1 cellular context compared by ENCODE assay signal in genomic region chr12:54294152-54294913, GRCh38.
A peak's percentile ranks its signal among the peaks of the same experiment; 100 is the strongest.
TF ChIP-seq lines count a peak whose summit lies in the region.

No MANE protein-coding gene starts in this region.

TF ChIP-seq in HepG2, 621 proteins besides CTCF, POLR2A, EP300 and RAD21 (continued from another document and continues in another):
- TF ChIP-seq PATZ1 (CRISPR knock-in tag; IDR thresholded peaks at IDR 0.05) = peak; percentile 81
- TF ChIP-seq ZNF484 (CRISPR knock-in tag; IDR thresholded peaks at IDR 0.05; ENCODE audit: borderline replicate concordance, low read depth) = no peak
- TF ChIP-seq ZUFSP (CRISPR knock-in tag; IDR thresholded peaks at IDR 0.05; ENCODE audit: borderline replicate concordance) = no peak
- TF ChIP-seq GLMP (CRISPR knock-in tag; IDR thresholded peaks at IDR 0.05; ENCODE audit: borderline replicate concordance) = no peak
- TF ChIP-seq ZNF512B (CRISPR knock-in tag; IDR thresholded peaks at IDR 0.05; ENCODE audit: borderline replicate concordance) = no peak
- no peak for TF ChIP-seq ZNF773 (CRISPR knock-in tag; IDR thresholded peaks at IDR 0.05; ENCODE audit: borderline replicate concordance)
- peak; percentile 38; the same call in 1 of the 2 replicates for TF ChIP-seq KAT7 (CRISPR knock-in tag; IDR thresholded peaks at IDR 0.05; ENCODE audit: borderline replicate concordance)
- TF ChIP-seq ZFP37 (CRISPR knock-in tag; IDR thresholded peaks at IDR 0.05; ENCODE audit: borderline replicate concordance) = no peak
- TF ChIP-seq SKIL (CRISPR knock-in tag; IDR thresholded peaks at IDR 0.05; ENCODE audit: borderline replicate concordance) = peak; percentile 75; the same call in 1 of the 2 replicates
- 0 out of 2 replicates have a peak, but pooled peaks have one; percentile 36 for TF ChIP-seq ZNF17 (CRISPR knock-in tag; IDR thresholded peaks at IDR 0.05)
- TF ChIP-seq IKZF5 (CRISPR knock-in tag; IDR thresholded peaks at IDR 0.05) = peak; percentile 63
- peak; percentile 53; the same call in 1 of the 2 replicates for TF ChIP-seq RFX1 (IDR thresholded peaks at IDR 0.05)
- TF ChIP-seq RCOR2 (CRISPR knock-in tag; IDR thresholded peaks at IDR 0.05) = peak; percentile 32; the same call in 1 of the 2 replicates
- TF ChIP-seq ZNF576 (CRISPR knock-in tag; IDR thresholded peaks at IDR 0.05) = no peak
- TF ChIP-seq ISL2 (CRISPR knock-in tag; IDR thresholded peaks at IDR 0.05) = peak; percentile 56; the same call in 1 of the 2 replicates
- TF ChIP-seq ZNF839 (CRISPR knock-in tag; IDR thresholded peaks at IDR 0.05; ENCODE audit: borderline replicate concordance) = no peak
- TF ChIP-seq ZFP1 (CRISPR knock-in tag; IDR thresholded peaks at IDR 0.05) = no peak; the same call in 1 of the 2 replicates
- TF ChIP-seq ZBTB34 (CRISPR knock-in tag; IDR thresholded peaks at IDR 0.05) = no peak; the same call in 1 of the 2 replicates
- TF ChIP-seq SP2 (CRISPR knock-in tag; IDR thresholded peaks at IDR 0.05) = peak; percentile 32; the same call in 1 of the 2 replicates
- no peak for TF ChIP-seq ZNF335 (CRISPR knock-in tag; IDR thresholded peaks at IDR 0.05)
- peak; percentile 42; the same call in 1 of the 2 replicates for TF ChIP-seq ARNT2 (CRISPR knock-in tag; IDR thresholded peaks at IDR 0.05; ENCODE audit: low read depth)
- no peak for TF ChIP-seq ZFYVE20 (CRISPR knock-in tag; IDR thresholded peaks at IDR 0.05; ENCODE audit: borderline replicate concordance, low read depth)
- no peak for TF ChIP-seq ETV6 (CRISPR knock-in tag; conservative IDR thresholded peaks at IDR 0.05)
- no peak for TF ChIP-seq ZNF260 (CRISPR knock-in tag; IDR thresholded peaks at IDR 0.05; ENCODE audit: borderline replicate concordance, low read depth)
- TF ChIP-seq ZNF607 (CRISPR knock-in tag; IDR thresholded peaks at IDR 0.05; ENCODE audit: borderline replicate concordance) = peak; percentile 43; the same call in 1 of the 2 replicates
- peak; percentile 46; the same call in 1 of the 2 replicates for TF ChIP-seq MAX (IDR thresholded peaks at IDR 0.05)
- TF ChIP-seq SIX1 (CRISPR knock-in tag; IDR thresholded peaks at IDR 0.05; ENCODE audit: borderline replicate concordance) = no peak; the same call in 1 of the 2 replicates
- no peak for TF ChIP-seq ZNF850 (CRISPR knock-in tag; conservative IDR thresholded peaks at IDR 0.05)
- TF ChIP-seq ZFP62 (CRISPR knock-in tag; IDR thresholded peaks at IDR 0.05) = no peak
- no peak for TF ChIP-seq DR1 (CRISPR knock-in tag; IDR thresholded peaks at IDR 0.05)
- TF ChIP-seq PITX1 (CRISPR knock-in tag; IDR thresholded peaks at IDR 0.05) = peak; percentile 71
- no peak for TF ChIP-seq ZNF30 (CRISPR knock-in tag; IDR thresholded peaks at IDR 0.05)
- no peak for TF ChIP-seq HNF1A (IDR thresholded peaks at IDR 0.05; ENCODE audit: low read depth)
- no peak; the same call in 1 of the 2 replicates for TF ChIP-seq HNF1A (CRISPR knock-in tag; IDR thresholded peaks at IDR 0.05; ENCODE audit: borderline replicate concordance)
- no peak for TF ChIP-seq TRIM24 (CRISPR knock-in tag; IDR thresholded peaks at IDR 0.05)
- no peak for TF ChIP-seq DDIT3 (CRISPR knock-in tag; IDR thresholded peaks at IDR 0.05)
